ENCODE assay signal across 9 cellular contexts in the genomic region with DNA sequence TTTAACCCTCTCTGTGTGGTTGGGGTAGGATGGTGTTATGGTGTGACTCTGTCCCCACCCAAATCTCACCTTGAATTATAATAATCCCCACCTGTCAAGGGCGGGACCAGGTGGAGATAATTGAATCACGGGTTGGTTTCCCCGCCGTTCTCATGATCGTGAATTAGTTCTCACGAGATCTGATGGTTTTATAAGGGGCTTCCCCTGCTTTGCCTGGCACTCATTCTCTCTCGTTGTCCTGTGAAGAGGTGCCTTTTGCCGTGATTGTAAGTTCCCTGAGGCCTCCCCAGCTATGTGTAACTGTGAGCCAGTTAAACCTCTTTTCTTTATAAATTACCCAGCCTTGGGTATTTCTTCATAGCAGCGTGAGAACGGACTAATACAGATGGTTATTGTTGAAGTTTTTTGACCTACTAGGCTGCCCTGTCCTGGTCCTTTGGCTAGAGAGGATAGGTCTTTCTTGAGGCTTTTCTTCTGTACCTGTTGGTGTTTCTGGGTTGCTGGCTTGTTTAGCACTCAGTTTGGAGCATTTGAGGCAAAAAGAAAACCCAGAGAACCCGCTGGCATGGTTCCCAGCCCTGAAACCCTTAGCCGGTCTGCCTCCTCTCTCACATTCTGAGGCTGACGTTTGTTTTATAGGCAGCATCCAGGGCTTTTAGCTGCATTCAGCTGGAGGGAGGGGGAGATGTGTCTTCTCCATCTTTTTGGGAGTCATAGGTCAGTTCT.
DNase-seq lines count a peak whose midpoint lies in the region; ATAC-seq and TF ChIP-seq lines count a peak whose summit lies in the region.
"Had no signal": no experiment of that assay in that cellular context is flagged by ENCODE, and none has a peak within 500 bp of the region (broad histone marks: within the 10 kb centered on the region; RNA-seq: fewer than 3 reads in every experiment).

No MANE protein-coding gene starts in this region.

- no peak for TF ChIP-seq POLR2A in gastrocnemius medialis (IDR thresholded peaks at IDR 0.05)

- peaks cover 72 to 79% of the 10 kb centered on the region in 2 donors for H3K4me1 ChIP-seq in gastrocnemius medialis

- DNase-seq in gastrocnemius medialis (no peak), CD1c-positive myeloid dendritic cell (ENCODE audit: extremely low spot score) (no peak), hippocampal formation (lab: John Stamatoyannopoulos, UW) (no peak)
- DNase-seq: T1000 had no signal

- no peaks in the 10 kb centered on the region for H3K27me3 ChIP-seq in gastrocnemius medialis

- H3K27ac ChIP-seq in KOPT-K1 (ENCODE audit: low read depth, low read length, poor library complexity, severe bottlenecking) (peak overlapping the region; percentile 71), cingulate gyrus (ENCODE audit: low read depth, low read length) (peak overlapping the region; percentile 12), gastrocnemius medialis (peak overlapping the region; percentile 59 to 80 (median 72))

- peak overlapping the region in 2 of 4 donors; percentile 7 to 20 for H3K4me3 ChIP-seq in gastrocnemius medialis

- in situ Hi-C loops in gastrocnemius medialis (cut with MboI; ENCODE audit: low sequenced_read_pairs in 4 of 4) = no loop called here

- no peak for TF ChIP-seq CTCF in gastrocnemius medialis (IDR thresholded peaks at IDR 0.05 in 4 of 5, conservative IDR thresholded peaks at IDR 0.05 in 1 of 5)

- peak; percentile 5 for ATAC-seq in GM18517 (IDR thresholded peaks at IDR 0.05; ENCODE audit: unreplicated experiment)
- no peak for ATAC-seq in gastrocnemius medialis
- no peak for ATAC-seq in GM19324 (IDR thresholded peaks at IDR 0.05; ENCODE audit: low FRiP score, unreplicated experiment)
- no peak for ATAC-seq in HG02870 (IDR thresholded peaks at IDR 0.05; ENCODE audit: unreplicated experiment)

- intact Hi-C loops in gastrocnemius medialis (cut with DNase I; ENCODE audit: low total_unique reads) = no loop called here

- H3K36me3 ChIP-seq in KOPT-K1 (ENCODE audit: insufficient read depth, low read length) (no peaks in the 10 kb centered on the region), gastrocnemius medialis (no peaks in the 10 kb centered on the region)

- H3K9me3 ChIP-seq in KOPT-K1 (ENCODE audit: insufficient read depth, low read length, poor library complexity, severe bottlenecking) (no peaks in the 10 kb centered on the region), gastrocnemius medialis (no peaks in the 10 kb centered on the region)

Comparison
In these comparisons a context has a peak if more than half of its experiments do, and no peak if none do; other contexts are left out.
1. H3K27ac ChIP-seq: peak in every context shown above with its lines; median percentile 72 in gastrocnemius medialis; 71 in KOPT-K1; 12 in cingulate gyrus.